In the genomic region with DNA sequence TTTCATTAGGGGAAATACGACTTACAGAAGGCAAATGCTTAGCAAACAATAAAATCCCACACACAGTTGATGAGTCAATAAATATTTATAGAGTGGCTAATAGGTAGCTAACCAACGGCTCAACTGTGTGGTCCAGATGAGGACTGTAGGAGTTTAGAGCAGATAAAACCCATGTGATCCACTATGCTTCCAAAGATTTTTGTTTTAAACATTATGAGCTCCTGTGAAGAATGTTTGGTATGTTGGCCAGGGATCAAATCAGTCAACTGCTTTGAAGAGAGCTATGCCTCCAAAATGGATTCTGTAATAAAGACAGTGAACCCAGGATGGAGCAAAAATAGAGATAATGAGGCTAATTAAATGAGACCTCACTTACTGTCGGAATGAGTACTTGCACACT, we compare ENCODE assay signal across 14 cellular contexts.
A peak's percentile ranks its signal among the peaks of the same experiment; 100 is the strongest.
DNase-seq lines count a peak whose midpoint lies in the region; FAIRE-seq and TF ChIP-seq lines count a peak whose summit lies in the region.
"Had no signal": no experiment of that assay in that cellular context is flagged by ENCODE, and none has a peak within 500 bp of the region (broad histone marks: within the 10 kb centered on the region; RNA-seq: fewer than 3 reads in every experiment).

No MANE protein-coding gene starts in this region.

- FAIRE-seq in GM19239 (lab: Jason Lieb, UNC), result no peak

- H3K4me3 ChIP-seq in AG09309 (ENCODE audit: control insufficient read depth, low read depth, low read length), result no peak overlapping the region
- H3K4me3 ChIP-seq: right atrium auricular region, stomach had no signal

- TF ChIP-seq CTCF in AG09309 (IDR thresholded peaks at IDR 0.05; ENCODE audit: control insufficient read depth, insufficient read depth, low read depth, low read length, missing control alignments), result no peak

- DNase-seq in AG09309 (ENCODE audit: low read depth) (peak; percentile 67), LHCN-M2 (ENCODE audit: low read depth) (peak; percentile 89), astrocyte of the hippocampus (ENCODE audit: low read depth, low spot score) (peak; percentile 84), kidney tubule cell (ENCODE audit: low spot score) (peak; percentile 70), UCSD-AML1 (lab: John Stamatoyannopoulos, UW; ENCODE audit: unreplicated experiment) (no peak), HUDEP-2 (lab: John Stamatoyannopoulos, UW; ENCODE audit: unreplicated experiment in 76 of 76) (no peak), NCI-H1092 treated with DMSO at 0.1 percent for 48 hours (lab: John Stamatoyannopoulos, UW) (no peak), GM19239 (ENCODE audit: insufficient read length, low spot score) (no peak)
- DNase-seq: activated CD4-positive, alpha-beta T cell treated with anti-CD3 and anti-CD28 coated beads, Interleukin-2, amount 50 U/mL, for 48 hours; caudate nucleus; CD4-positive, alpha-beta T cell; erythroblast; stomach had no signal

Comparison
In these comparisons a context has a peak if more than half of its experiments do, and no peak if none do; other contexts are left out.
1. DNase-seq: peak in AG09309 (single experiment), LHCN-M2 (single experiment), astrocyte of the hippocampus (single experiment) and kidney tubule cell (single experiment); none in UCSD-AML1 (single experiment), HUDEP-2 (0 of 76), NCI-H1092 treated with DMSO at 0.1 percent for 48 hours (single experiment) and GM19239 (single experiment).